24 cellular contexts compared by ENCODE assay signal in genomic region chr7:95526128-95526738, GRCh38. TPM values are rescaled to one million over a fixed set of nuclear protein-coding genes. Genes with fewer than 3 reads are reported as not detected.
DNase-seq lines count a peak whose midpoint lies in the region; ATAC-seq and TF ChIP-seq lines count a peak whose summit lies in the region.
"Had no signal": no experiment of that assay in that cellular context is flagged by ENCODE, and none has a peak within 500 bp of the region (broad histone marks: within the 10 kb centered on the region; RNA-seq: fewer than 3 reads in every experiment).

No MANE protein-coding gene starts in this region.

- H3F3A ChIP-seq in PC-3 (ENCODE audit: low read length, unreplicated experiment): no peaks in the 10 kb centered on the region

- DNase-seq in Ammon's horn (ENCODE audit: low spot score): peak; percentile 91
- DNase-seq in left colon: peak in 1 of 2 donors; percentile 39
- peak; percentile 88 for DNase-seq in putamen (ENCODE audit: low spot score)
- DNase-seq in central memory CD4-positive, alpha-beta T cell: no peak
- no peak for DNase-seq in PC-3
- no peak for DNase-seq in activated T-cell treated with anti-CD3 and anti-CD28 coated beads, Interleukin-2, amount 50 U/mL, for 48 hours
- DNase-seq in NCI-H526 treated with DMSO at 0.1 percent for 48 hours (lab: John Stamatoyannopoulos, UW): no peak
- DNase-seq: activated CD4-positive, alpha-beta T cell treated with anti-CD3 and anti-CD28 coated beads for 1 hour; activated CD8-positive, alpha-beta memory T cell treated with anti-CD3 and anti-CD28 coated beads for 24 hours; activated naive CD4-positive, alpha-beta T cell treated with anti-CD3 and anti-CD28 coated beads, Interleukin-2, amount 50 U/mL, for 16 hours; activated T-cell treated with anti-CD3 and anti-CD28 coated beads, Interleukin-2, amount 50 U/mL, for 72 hours; mammary epithelial cell; naive B cell; NCI-H2081 treated with DMSO at 0.1 percent for 48 hours; stimulated activated CD4-positive, alpha-beta T cell treated with anti-CD3 and anti-CD28 coated beads, Interleukin-4, amount 100 ng/mL, for 1 hour; stimulated activated naive CD8-positive, alpha-beta T cell treated with anti-CD3 and anti-CD28 coated beads, Interleukin-15, amount 100 ng/mL, for 72 hours; T-helper 9 cell had no signal

- no peaks in the 10 kb centered on the region for H3K9me2 ChIP-seq in PC-3 (replicated peaks; ENCODE audit: low read length)

- H3K36me3 ChIP-seq in PC-3 (ENCODE audit: low read depth, low read length): no peaks in the 10 kb centered on the region
- H3K36me3 ChIP-seq: BLaER1 had no signal

- no peaks in the 10 kb centered on the region for H4K20me1 ChIP-seq in PC-3 (ENCODE audit: low read length)
- H4K20me1 ChIP-seq: BLaER1 had no signal

- ATAC-seq in left colon (peak; percentile 74), PC-3 (no peak)
- ATAC-seq: activated T-cell treated with anti-CD3 and anti-CD28 coated beads, Interleukin-2, amount 50 U/mL, for 72 hours; stimulated activated naive CD8-positive, alpha-beta T cell treated with anti-CD3 and anti-CD28 coated beads, Interleukin-15, amount 100 ng/mL, for 72 hours had no signal

- H3K79me2 ChIP-seq in PC-3 (ENCODE audit: low read length): no peaks in the 10 kb centered on the region

- no peak for TF ChIP-seq CTCF in PC-3 (conservative IDR thresholded peaks at IDR 0.05; ENCODE audit: low read depth, low read length)

- BruUV-seq in PC-3 (replicated peaks; lab: Mats Ljungman, UMichigan): no TSS peak

- no peak overlapping the region for H2AFZ ChIP-seq in PC-3 (ENCODE audit: low read length)

- H3K9ac ChIP-seq in PC-3 (ENCODE audit: low read length): no peak overlapping the region
- H3K9ac ChIP-seq: BLaER1 had no signal

- H3K27me3 ChIP-seq in PC-3 (ENCODE audit: low read length): peaks cover 14% of the 10 kb centered on the region
- H3K27me3 ChIP-seq: BLaER1 had no signal

- POLR2A ChIA-PET in PC-3 (lab: Charles Lee; ENCODE audit: unreplicated experiment): no interaction called here

- H3K9me3 ChIP-seq in PC-3 (ENCODE audit: low read length): no peaks in the 10 kb centered on the region
- H3K9me3 ChIP-seq: BLaER1 had no signal

- CTCF ChIA-PET in PC-3 (lab: Charles Lee): interaction anchor here (0.5 to 1.9 kb wide), 4 partner anchors 20 to 164 kb away, joined by 4 to 21 read pairs (median 9); no protein-coding TSS in a partner anchor

- H3K27ac ChIP-seq in cingulate gyrus (ENCODE audit: low read depth, low read length) (peak overlapping the region; percentile 89), PC-3 (ENCODE audit: low read length) (no peak overlapping the region)
- H3K27ac ChIP-seq: BLaER1, RWPE1 had no signal

- no peak overlapping the region for H3K4me2 ChIP-seq in PC-3 (ENCODE audit: low read length)
- H3K4me2 ChIP-seq: BLaER1 had no signal

- intact Hi-C loops in left colon (cut with DNase I, micrococcal nuclease) (loop anchor here in 1 of 2 donors (5.0 kb wide), 1 partner anchor 161 kb away; no protein-coding TSS in a partner anchor), PC-3 (cut with micrococcal nuclease) (no loop called here)

- 0 out of 2 replicates have a peak, but pooled peaks cover 4% of the 10 kb centered on the region for H3K4me1 ChIP-seq in PC-3 (ENCODE audit: insufficient read depth, low read length)
- H3K4me1 ChIP-seq: BLaER1 had no signal

- H3K4me3 ChIP-seq in PC-3 (ENCODE audit: low read length): no peak overlapping the region
- H3K4me3 ChIP-seq: BLaER1 had no signal

RNA-seq across cellular contexts. Expression of gene ASB4, which starts 40.5 kb away (rescaled TPM):
- total RNA-seq in left colon (under 1 TPM; 0.40 to 0.56 TPM), PC-3 (2014; rRNA removed) (not detected in 2 replicates)
- total RNA-seq: A673; activated T-cell treated with anti-CD3 and anti-CD28 coated beads, Interleukin-2, amount 50 U/mL, for 72 hours; chondrocyte; fibroblast of lung; mammary epithelial cell; ureter had no signal

Comparison
In these comparisons a context has a peak if more than half of its experiments do, and no peak if none do; other contexts are left out.
1. DNase-seq: peak in Ammon's horn (single experiment) and putamen (single experiment); none in central memory CD4-positive, alpha-beta T cell (single experiment), PC-3 (single experiment), activated T-cell treated with anti-CD3 and anti-CD28 coated beads, Interleukin-2, amount 50 U/mL, for 48 hours (0 of 2) and NCI-H526 treated with DMSO at 0.1 percent for 48 hours (single experiment).